ENCODE assay signal across 13 cellular contexts in genomic region chr1:100246738-100247137, GRCh38.
"Had no signal": no experiment of that assay in that cellular context is flagged by ENCODE, and none has a peak within 500 bp of the region (broad histone marks: within the 10 kb centered on the region; RNA-seq: fewer than 3 reads in every experiment).

No MANE protein-coding gene starts in this region.

- DNase-seq: activated CD4-positive, alpha-beta T cell treated with anti-CD3 and anti-CD28 coated beads, Interleukin-2, amount 50 U/mL, for 4 hours; activated T-cell treated with anti-CD3 and anti-CD28 coated beads, Interleukin-2, amount 50 U/mL, for 1 hour; foreskin melanocyte; heart left ventricle; mucosa of descending colon; ovary; stimulated activated CD4-positive, alpha-beta T cell treated with anti-CD3 and anti-CD28 coated beads, Interleukin-4, amount 100 ng/mL, for 4 hours; thyroid gland had no signal

- H3K27me3 ChIP-seq: ascending aorta, heart left ventricle, ovary, thyroid gland, vagina had no signal

- H3K4me3 ChIP-seq: ascending aorta, heart left ventricle, mucosa of descending colon, ovary, thyroid gland, vagina had no signal

- H3K36me3 ChIP-seq: ascending aorta, ovary, thyroid gland, vagina had no signal

- H3K4me1 ChIP-seq: ascending aorta had no signal

- H3K9me3 ChIP-seq: ascending aorta, heart left ventricle, mucosa of descending colon, ovary, thyroid gland, vagina had no signal

- ATAC-seq: heart left ventricle, mucosa of descending colon had no signal

- H3K27ac ChIP-seq: ascending aorta, heart left ventricle, ovary, thyroid gland, vagina had no signal

- FAIRE-seq: endothelial cell of umbilical vein, islet of Langerhans, TTC549 had no signal
